In the genomic region with DNA sequence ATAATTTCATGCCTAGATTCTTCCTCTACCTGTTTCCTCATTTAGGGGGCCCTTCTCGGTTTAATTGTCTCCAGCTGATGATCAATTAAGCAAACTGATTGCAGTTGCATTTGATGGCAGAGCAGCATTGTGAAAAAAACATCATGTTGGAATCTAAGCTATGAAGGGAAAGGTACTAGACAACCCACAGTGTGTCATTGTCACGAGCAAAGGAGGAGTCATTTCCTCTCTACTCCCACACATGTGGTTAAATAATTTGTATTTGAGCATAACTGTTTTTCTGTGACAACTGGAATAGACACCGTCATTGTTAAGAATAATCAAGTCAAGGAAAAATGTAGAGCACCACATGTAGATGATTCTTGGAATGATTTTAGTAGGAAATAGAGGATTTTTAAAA, we compare ENCODE assay signal across 10 cellular contexts.
A peak's percentile ranks its signal among the peaks of the same experiment; 100 is the strongest.
DNase-seq lines count a peak whose midpoint lies in the region; ATAC-seq and TF ChIP-seq lines count a peak whose summit lies in the region.
"Had no signal": no experiment of that assay in that cellular context is flagged by ENCODE, and none has a peak within 500 bp of the region (broad histone marks: within the 10 kb centered on the region; RNA-seq: fewer than 3 reads in every experiment).

No MANE protein-coding gene starts in this region.

- H3K4me3 ChIP-seq in A673 (ENCODE audit: low read depth, low read length, poor library complexity, severe bottlenecking) (no peak overlapping the region), epithelial cell of esophagus (ENCODE audit: low read length) (no peak overlapping the region), uterus (no peak overlapping the region)

- POLR2A ChIA-PET in A673 (lab: Charles Lee; ENCODE audit: low non-redundant PET), result no interaction called here

- H3K4me1 ChIP-seq in A673 (ENCODE audit: insufficient read depth, low read length, poor library complexity, severe bottlenecking), result peaks cover 36% of the 10 kb centered on the region
- no peaks in the 10 kb centered on the region for H3K4me1 ChIP-seq in uterus

- H3K9me3 ChIP-seq in A673 (ENCODE audit: low read depth, low read length, poor library complexity, severe bottlenecking), result no peaks in the 10 kb centered on the region
- H3K9me3 ChIP-seq in uterus, result no peaks in the 10 kb centered on the region

- CTCF ChIA-PET in A673 (lab: Charles Lee), result no interaction called here

- intact Hi-C loops in A673 (cut with micrococcal nuclease; ENCODE audit: unreplicated experiment), result no loop called here
- intact Hi-C loops in uterus (cut with DNase I; ENCODE audit: low total_unique reads), result no loop called here

- H3K36me3 ChIP-seq in A673 (ENCODE audit: insufficient read depth, low read length, poor library complexity, severe bottlenecking), result no peaks in the 10 kb centered on the region
- H3K36me3 ChIP-seq in uterus, result no peaks in the 10 kb centered on the region

- no peak for TF ChIP-seq POLR2A in uterus (IDR thresholded peaks at IDR 0.05)

- H3K27me3 ChIP-seq in A673 (replicated peaks; ENCODE audit: insufficient read depth, low read depth, low read length, poor library complexity), result no peaks in the 10 kb centered on the region
- no peaks in the 10 kb centered on the region for H3K27me3 ChIP-seq in uterus

- DNase-seq in A673 (ENCODE audit: low spot score) (peak; percentile 78), M059J (ENCODE audit: low read depth) (peak; percentile 59), epithelial cell of esophagus (ENCODE audit: low read depth) (peak; percentile 16), DMS153 treated with DMSO at 0.1 percent for 48 hours (lab: John Stamatoyannopoulos, UW; ENCODE audit: unreplicated experiment) (no peak), uterus (no peak)
- DNase-seq: activated CD8-positive, alpha-beta memory T cell treated with anti-CD3 and anti-CD28 coated beads for 24 hours; DMS 273 treated with DMSO at 0.1 percent for 48 hours had no signal

- TF ChIP-seq CTCF in A673 (conservative IDR thresholded peaks at IDR 0.05; ENCODE audit: low read depth, low read length) (no peak), epithelial cell of esophagus (IDR thresholded peaks at IDR 0.05; ENCODE audit: insufficient read depth, low read depth, low read length, missing control alignments) (no peak), uterus (IDR thresholded peaks at IDR 0.05) (no peak)

- no TSS peak for BruUV-seq in A673 (replicated peaks; lab: Mats Ljungman, UMichigan)

- H3K27ac ChIP-seq in A673 (ENCODE audit: low read depth, low read length, poor library complexity, severe bottlenecking) (peak overlapping the region; percentile 29), uterus (no peak overlapping the region)

- ATAC-seq in GM18498 (IDR thresholded peaks at IDR 0.05; ENCODE audit: unreplicated experiment) (peak; percentile 50), GM21515 (IDR thresholded peaks at IDR 0.05; ENCODE audit: unreplicated experiment) (no peak), GM19324 (IDR thresholded peaks at IDR 0.05; ENCODE audit: low FRiP score, unreplicated experiment) (no peak)

Comparison
In these comparisons a context has a peak if more than half of its experiments do, and no peak if none do; other contexts are left out.
1. DNase-seq: peak in A673 (single experiment), M059J (single experiment) and epithelial cell of esophagus (single experiment); none in DMS153 treated with DMSO at 0.1 percent for 48 hours (single experiment) and uterus (0 of 2).